In genomic region chr6:139407718-139408222, GRCh38 we compare ENCODE assay signal across 14 cellular contexts. TPM values are rescaled to one million over a fixed set of nuclear protein-coding genes. Genes with fewer than 3 reads are reported as not detected.
DNase-seq lines count a peak whose midpoint lies in the region; ATAC-seq and TF ChIP-seq lines count a peak whose summit lies in the region.
"Had no signal": no experiment of that assay in that cellular context is flagged by ENCODE, and none has a peak within 500 bp of the region (broad histone marks: within the 10 kb centered on the region; RNA-seq: fewer than 3 reads in every experiment).

No MANE protein-coding gene starts in this region.

- H2BK120ac ChIP-seq in IMR-90 (ENCODE audit: low read depth, low read length) (peak overlapping the region; percentile 22; the same call in 1 of the 2 replicates), mesenchymal stem cell (ENCODE audit: low read depth, low read length) (no peak overlapping the region)

- H3K27ac ChIP-seq in IMR-90 (ENCODE audit: insufficient read depth, low read length) (no peak overlapping the region), mesenchymal stem cell (ENCODE audit: low read length, poor library complexity, severe bottlenecking) (peak overlapping the region; percentile 77), aorta (ENCODE audit: low read depth in 1 of 2, low read length in 2 of 2) (no peak overlapping the region)
- H3K27ac ChIP-seq: C4-2B, vagina had no signal

- POLR2A ChIA-PET in AG04449 (lab: Yijun Ruan, JAX) (interaction anchor here (0.9 to 1.7 kb wide), 4 partner anchors 34 to 357 kb away, joined by 3 to 34 read pairs (median 8); partner anchors contain the start of gene CITED2), IMR-90 (lab: Charles Lee; ENCODE audit: unreplicated experiment) (no interaction called here)

- H3K4me1 ChIP-seq in IMR-90 (ENCODE audit: control insufficient read depth, insufficient read depth, low read length) (peaks cover 13% of the 10 kb centered on the region), mesenchymal stem cell (ENCODE audit: control insufficient read depth, insufficient read depth, low read depth, low read length) (peaks cover 9% of the 10 kb centered on the region), aorta (ENCODE audit: control insufficient read depth in 1 of 2, insufficient read depth in 2 of 2, low read length in 2 of 2) (no peaks in the 10 kb centered on the region)
- H3K4me1 ChIP-seq: vagina had no signal

- peak; percentile 73 for ATAC-seq in IMR-90 (ENCODE audit: low read depth)
- ATAC-seq in aorta (ENCODE audit: low FRiP score), result no peak

- peak overlapping the region; percentile 23; the same call in 1 of the 2 replicates for H2BK20ac ChIP-seq in IMR-90 (ENCODE audit: low read depth, low read length)

- H3K4ac ChIP-seq in IMR-90 (ENCODE audit: low read depth, low read length) (no peak overlapping the region), mesenchymal stem cell (ENCODE audit: low read depth in 1 of 2, low read length in 2 of 2) (no peak overlapping the region)

- intact Hi-C loops in IMR-90 (cut with micrococcal nuclease), result no loop called here
- intact Hi-C loops in aorta (cut with DNase I), result no loop called here

- H2BK12ac ChIP-seq in mesenchymal stem cell (ENCODE audit: low read length in 2 of 2), result no peak overlapping the region

- no peaks in the 10 kb centered on the region for H3K36me3 Mint-ChIP-seq in activated naive CD4-positive, alpha-beta T cell treated with anti-CD3 and anti-CD28 coated beads, Interleukin-2, amount 10 ng/mL, durations not matched to agents 7 days and 5 days

- H4K91ac ChIP-seq in IMR-90 (ENCODE audit: insufficient read depth, low read depth, low read length) (no peak overlapping the region), mesenchymal stem cell (ENCODE audit: low read length) (no peak overlapping the region)

- H3K36me3 ChIP-seq in IMR-90 (ENCODE audit: control insufficient read depth, insufficient read depth, low read length) (no peaks in the 10 kb centered on the region), mesenchymal stem cell (ENCODE audit: control insufficient read depth in 1 of 2, insufficient read depth in 2 of 2, low read depth in 1 of 2, low read length in 2 of 2) (no peaks in the 10 kb centered on the region), aorta (ENCODE audit: control insufficient read depth in 1 of 2, insufficient read depth in 2 of 2, low read length in 1 of 2) (no peaks in the 10 kb centered on the region)
- H3K36me3 ChIP-seq: vagina had no signal

- H2AK5ac ChIP-seq in IMR-90 (ENCODE audit: low read depth, low read length) (no peak overlapping the region), mesenchymal stem cell (ENCODE audit: low read length, severe bottlenecking) (no peak overlapping the region)

- H3K14ac ChIP-seq in IMR-90 (replicated peaks; ENCODE audit: low read depth, low read length) (no peak overlapping the region), mesenchymal stem cell (ENCODE audit: low read length in 2 of 2) (no peak overlapping the region)

- H3K9ac ChIP-seq in IMR-90 (ENCODE audit: low read depth, low read length) (no peak overlapping the region), mesenchymal stem cell (ENCODE audit: low read length) (peak overlapping the region; percentile 65)

- in situ Hi-C loops in IMR-90 (cut with MboI; ENCODE audit: low sequenced_read_pairs), result no loop called here

- no peak overlapping the region for H3K4me3 Mint-ChIP-seq in activated naive CD4-positive, alpha-beta T cell treated with anti-CD3 and anti-CD28 coated beads, Interleukin-2, amount 10 ng/mL, durations not matched to agents 7 days and 5 days
- H3K4me3 Mint-ChIP-seq: neural crest cell had no signal

- H3K4me3 ChIP-seq in AG04449 (ENCODE audit: low read depth, low read length), result no peak overlapping the region
- no peak overlapping the region for H3K4me3 ChIP-seq in IMR-90 (ENCODE audit: insufficient read depth, low read depth, low read length)
- H3K4me3 ChIP-seq in cardiac fibroblast (replicated peaks in 1 of 2; ENCODE audit: low read depth in 2 of 2, low read length in 2 of 2), result no peak overlapping the region
- no peak overlapping the region for H3K4me3 ChIP-seq in mesenchymal stem cell (ENCODE audit: insufficient read depth in 1 of 2, low read depth in 1 of 2, low read length in 2 of 2)
- H3K4me3 ChIP-seq in aorta (ENCODE audit: low read length in 2 of 2), result no peak overlapping the region
- H3K4me3 ChIP-seq: vagina had no signal

- no peak overlapping the region for H3K27ac Mint-ChIP-seq in activated naive CD4-positive, alpha-beta T cell treated with anti-CD3 and anti-CD28 coated beads, Interleukin-2, amount 10 ng/mL, durations not matched to agents 7 days and 5 days

- dilution Hi-C loops in IMR-90 (cut with HindIII; ENCODE audit: low sequenced_read_pairs, unreplicated experiment), result no loop called here

- TF ChIP-seq CTCF in AG04449 (IDR thresholded peaks at IDR 0.05; ENCODE audit: insufficient read depth, low read length, missing control alignments) (no peak), IMR-90 (conservative IDR thresholded peaks at IDR 0.05; ENCODE audit: low read depth, low read length) (no peak), cardiac fibroblast (IDR thresholded peaks at IDR 0.05; ENCODE audit: low read depth, low read length) (no peak)

- no peak overlapping the region for H4K5ac ChIP-seq in IMR-90 (ENCODE audit: low read depth, low read length)

- TF ChIP-seq POLR2A in IMR-90 (IDR thresholded peaks at IDR 0.05; ENCODE audit: low read depth, low read length), result no peak

- H2BK15ac ChIP-seq in IMR-90 (ENCODE audit: low read depth, low read length) (no peak overlapping the region), mesenchymal stem cell (ENCODE audit: low read depth, poor library complexity, severe bottlenecking) (no peak overlapping the region)

- peak overlapping the region; percentile 17; the same call in 1 of the 2 replicates for H3K18ac ChIP-seq in IMR-90 (ENCODE audit: low read depth, low read length)
- H3K18ac ChIP-seq in mesenchymal stem cell (ENCODE audit: low read depth in 1 of 2, low read length in 2 of 2), result no peak overlapping the region

- no peak overlapping the region for H2AK9ac ChIP-seq in IMR-90 (replicated peaks; ENCODE audit: low read depth, low read length, poor library complexity)

- H3K9me3 ChIP-seq in IMR-90 (ENCODE audit: control insufficient read depth, insufficient read depth, low read length) (no peaks in the 10 kb centered on the region), mesenchymal stem cell (ENCODE audit: control insufficient read depth, low read length) (no peaks in the 10 kb centered on the region), aorta (ENCODE audit: control insufficient read depth, low read length) (no peaks in the 10 kb centered on the region)
- H3K9me3 ChIP-seq: vagina had no signal

- no peaks in the 10 kb centered on the region for H3K27me3 Mint-ChIP-seq in activated naive CD4-positive, alpha-beta T cell treated with anti-CD3 and anti-CD28 coated beads, Interleukin-2, amount 10 ng/mL, durations not matched to agents 7 days and 5 days

- peak overlapping the region; percentile 45; the same call in 1 of the 2 replicates for H3K4me2 ChIP-seq in IMR-90 (ENCODE audit: low read depth, low read length)
- H3K4me2 ChIP-seq in mesenchymal stem cell (ENCODE audit: low read length, poor library complexity, severe bottlenecking), result no peak overlapping the region

- H2AFZ ChIP-seq in IMR-90 (replicated peaks; ENCODE audit: low read length, poor library complexity) (no peak overlapping the region), mesenchymal stem cell (ENCODE audit: low read depth, low read length) (no peak overlapping the region)

- TF ChIP-seq RAD21 in IMR-90 (IDR thresholded peaks at IDR 0.05; ENCODE audit: low read length), result 0 out of 2 replicates have a peak, but pooled peaks have one; percentile 22

- H3K79me1 ChIP-seq in IMR-90 (ENCODE audit: low read depth in 1 of 2, low read length in 2 of 2) (no peaks in the 10 kb centered on the region), mesenchymal stem cell (replicated peaks; ENCODE audit: low read length, poor library complexity, severe bottlenecking) (no peaks in the 10 kb centered on the region)

- H3K56ac ChIP-seq in IMR-90 (ENCODE audit: extremely low read depth, insufficient read depth, low read length), result no peak overlapping the region

- H4K20me1 ChIP-seq in IMR-90 (ENCODE audit: insufficient read depth, low read length), result no peaks in the 10 kb centered on the region

- no peaks in the 10 kb centered on the region for H3K4me1 Mint-ChIP-seq in activated naive CD4-positive, alpha-beta T cell treated with anti-CD3 and anti-CD28 coated beads, Interleukin-2, amount 10 ng/mL, durations not matched to agents 7 days and 5 days

- BruUV-seq in IMR-90 (replicated peaks; lab: Mats Ljungman, UMichigan), result no TSS peak

- DNase-seq in AG04449 (ENCODE audit: low read depth, low spot score), result peak; percentile 100
- DNase-seq in IMR-90, result peak; percentile 98
- DNase-seq in cardiac fibroblast (ENCODE audit: low read depth in 2 of 2), result peak; percentile 88
- peak; percentile 88 for DNase-seq in mesenchymal stem cell
- no peak for DNase-seq in aorta
- no peak for DNase-seq in activated naive CD4-positive, alpha-beta T cell treated with anti-CD3 and anti-CD28 coated beads, Interleukin-2, amount 10 ng/mL, durations not matched to agents 7 days and 5 days
- DNase-seq in activated CD8-positive, alpha-beta memory T cell treated with anti-CD3 and anti-CD28 coated beads for 24 hours, result no peak
- DNase-seq in epidermal melanocyte (ENCODE audit: insufficient read length, low spot score), result no peak
- DNase-seq: KG1, NCI-H446, T-helper 1 cell had no signal

- no peaks in the 10 kb centered on the region for H3K9me3 Mint-ChIP-seq in activated naive CD4-positive, alpha-beta T cell treated with anti-CD3 and anti-CD28 coated beads, Interleukin-2, amount 10 ng/mL, durations not matched to agents 7 days and 5 days

- H3K23ac ChIP-seq in IMR-90 (ENCODE audit: low read depth, low read length) (no peak overlapping the region), mesenchymal stem cell (ENCODE audit: low read length in 2 of 2) (no peak overlapping the region)

- H2BK5ac ChIP-seq in IMR-90 (ENCODE audit: low read depth, low read length, poor library complexity, severe bottlenecking), result peak overlapping the region; percentile 76
- no peak overlapping the region for H2BK5ac ChIP-seq in mesenchymal stem cell (ENCODE audit: low read depth, low read length, poor library complexity, severe bottlenecking)

- no peak overlapping the region for H4K8ac ChIP-seq in IMR-90 (ENCODE audit: low read depth in 2 of 2, low read length in 2 of 2)
- H4K8ac ChIP-seq in mesenchymal stem cell (ENCODE audit: low read length), result no peak overlapping the region

- peaks cover 14% of the 10 kb centered on the region for H3K9me1 ChIP-seq in IMR-90 (ENCODE audit: insufficient read depth, low read length)

- 0% methylated on average over 1 of the region's 4 CpGs; no CpG with 5 or more reads in 1 of the 2 experiments for WGBS in IMR-90 (ENCODE audit: extremely low coverage in 2 of 2, insufficient read length in 1 of 2), 2 experiments
- WGBS in mesenchymal stem cell, result 3% methylated on average over 3 of the region's 4 CpGs
- WGBS in aorta, 2 donors, result 64 to 65% methylated on average over 4 of the region's 4 CpGs

- H3K27me3 ChIP-seq in IMR-90 (ENCODE audit: control insufficient read depth, insufficient read depth, low read length) (no peaks in the 10 kb centered on the region), mesenchymal stem cell (ENCODE audit: control insufficient read depth in 1 of 2, insufficient read depth in 1 of 2, low read length in 2 of 2) (no peaks in the 10 kb centered on the region), aorta (ENCODE audit: control insufficient read depth in 1 of 2, insufficient read depth in 2 of 2, low read length in 1 of 2) (no peaks in the 10 kb centered on the region)
- H3K27me3 ChIP-seq: vagina had no signal

- CTCF ChIA-PET in AG04449 (lab: Yijun Ruan, JAX) (interaction anchor here (0.7 to 1.3 kb wide), 4 partner anchors 15 to 204 kb away, joined by 3 read pairs; no protein-coding TSS in a partner anchor), IMR-90 (lab: Yijun Ruan, JAX) (no interaction called here)
- CTCF ChIA-PET in activated naive CD4-positive, alpha-beta T cell treated with anti-CD3 and anti-CD28 coated beads, Interleukin-2, amount 10 ng/mL, durations not matched to agents 7 days and 5 days (lab: Charles Lee), result no interaction called here

RNA-seq across cellular contexts. Expression of gene CITED2, which starts 33.3 kb away (rescaled TPM):
- 163 and 266 TPM in 2 replicates for total RNA-seq in IMR-90 (2012; rRNA removed)
- polyA plus RNA-seq in IMR-90 (2012; rRNA removed), result 483 and 714 TPM in 2 replicates
- polyA plus RNA-seq in IMR-90 (2012; cell fraction: cytosol; rRNA removed), result 132 and 474 TPM in 2 replicates
- 416 and 734 TPM in 2 replicates for polyA plus RNA-seq in IMR-90 (2012; cell fraction: nucleus; rRNA removed; ENCODE audit: low replicate concordance)
- 334 TPM for polyA plus RNA-seq in mesenchymal stem cell (2013, experiment 1 of 2)
- 337 TPM for polyA plus RNA-seq in mesenchymal stem cell (2013, experiment 2 of 2)
- total RNA-seq in aorta, result 10 to 100 TPM; 53.2 to 64.1 TPM
- 10 to 100 TPM; 19.3 to 53.8 TPM for polyA plus RNA-seq in aorta

Comparison
In these comparisons a context has a peak if more than half of its experiments do, and no peak if none do; other contexts are left out.
1. DNase-seq: peak in AG04449 (single experiment), IMR-90 (single experiment), cardiac fibroblast (2 of 2) and mesenchymal stem cell (single experiment); none in aorta (0 of 2), activated naive CD4-positive, alpha-beta T cell treated with anti-CD3 and anti-CD28 coated beads, Interleukin-2, amount 10 ng/mL, durations not matched to agents 7 days and 5 days (single experiment), activated CD8-positive, alpha-beta memory T cell treated with anti-CD3 and anti-CD28 coated beads for 24 hours (single experiment) and epidermal melanocyte (single experiment).